1 cellular context compared by ENCODE assay signal in the genomic region with DNA sequence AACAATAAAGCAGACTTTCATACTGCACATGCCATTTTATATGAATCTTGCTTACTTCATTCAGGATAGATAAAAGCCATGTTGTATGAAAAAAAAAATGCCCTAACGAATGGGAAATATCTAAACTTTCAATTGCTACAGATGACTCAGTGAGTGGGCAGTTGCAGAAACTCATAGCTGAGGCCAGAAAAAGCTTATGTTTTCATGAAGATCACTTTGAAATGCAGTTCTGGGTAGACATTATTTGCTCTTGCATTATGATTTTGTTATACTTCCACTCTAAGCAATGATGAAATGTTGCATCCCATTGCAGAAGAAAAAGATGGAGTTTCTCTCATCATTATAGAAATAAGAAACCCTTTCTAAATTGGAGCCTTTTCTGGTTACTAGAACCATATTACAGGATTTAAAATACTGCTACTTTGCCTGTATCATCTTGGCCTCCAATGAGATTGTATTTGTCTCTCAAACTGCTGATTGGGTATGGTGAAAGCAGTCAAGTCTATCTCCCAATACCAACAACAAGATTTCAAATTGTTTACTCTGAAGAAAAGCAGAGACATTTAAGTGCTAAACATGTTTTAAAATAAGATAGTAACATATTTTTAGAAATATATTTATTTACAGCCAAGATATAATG.
TF ChIP-seq lines count a peak whose summit lies in the region.

No MANE protein-coding gene starts in this region.

TF ChIP-seq in GM23338, 12 proteins besides CTCF, POLR2A, EP300 and RAD21 (continued from another document):
- TF ChIP-seq, protein P1, sequence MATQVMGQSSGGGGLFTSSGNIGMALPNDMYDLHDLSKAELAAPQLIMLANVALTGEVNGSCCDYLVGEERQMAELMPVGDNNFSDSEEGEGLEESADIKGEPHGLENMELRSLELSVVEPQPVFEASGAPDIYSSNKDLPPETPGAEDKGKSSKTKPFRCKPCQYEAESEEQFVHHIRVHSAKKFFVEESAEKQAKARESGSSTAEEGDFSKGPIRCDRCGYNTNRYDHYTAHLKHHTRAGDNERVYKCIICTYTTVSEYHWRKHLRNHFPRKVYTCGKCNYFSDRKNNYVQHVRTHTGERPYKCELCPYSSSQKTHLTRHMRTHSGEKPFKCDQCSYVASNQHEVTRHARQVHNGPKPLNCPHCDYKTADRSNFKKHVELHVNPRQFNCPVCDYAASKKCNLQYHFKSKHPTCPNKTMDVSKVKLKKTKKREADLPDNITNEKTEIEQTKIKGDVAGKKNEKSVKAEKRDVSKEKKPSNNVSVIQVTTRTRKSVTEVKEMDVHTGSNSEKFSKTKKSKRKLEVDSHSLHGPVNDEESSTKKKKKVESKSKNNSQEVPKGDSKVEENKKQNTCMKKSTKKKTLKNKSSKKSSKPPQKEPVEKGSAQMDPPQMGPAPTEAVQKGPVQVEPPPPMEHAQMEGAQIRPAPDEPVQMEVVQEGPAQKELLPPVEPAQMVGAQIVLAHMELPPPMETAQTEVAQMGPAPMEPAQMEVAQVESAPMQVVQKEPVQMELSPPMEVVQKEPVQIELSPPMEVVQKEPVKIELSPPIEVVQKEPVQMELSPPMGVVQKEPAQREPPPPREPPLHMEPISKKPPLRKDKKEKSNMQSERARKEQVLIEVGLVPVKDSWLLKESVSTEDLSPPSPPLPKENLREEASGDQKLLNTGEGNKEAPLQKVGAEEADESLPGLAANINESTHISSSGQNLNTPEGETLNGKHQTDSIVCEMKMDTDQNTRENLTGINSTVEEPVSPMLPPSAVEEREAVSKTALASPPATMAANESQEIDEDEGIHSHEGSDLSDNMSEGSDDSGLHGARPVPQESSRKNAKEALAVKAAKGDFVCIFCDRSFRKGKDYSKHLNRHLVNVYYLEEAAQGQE (IDR thresholded peaks at IDR 0.05; ENCODE audit: unreplicated experiment): no peak
- TF ChIP-seq STAT1 (IDR thresholded peaks at IDR 0.05; ENCODE audit: unreplicated experiment) (no peak), ZNF114 (CRISPR knock-in tag; IDR thresholded peaks at IDR 0.05) (no peak), NANOG (IDR thresholded peaks at IDR 0.05; ENCODE audit: borderline replicate concordance) (no peak), ETS1 (IDR thresholded peaks at IDR 0.05) (no peak), CREB1 (CRISPR knock-in tag; IDR thresholded peaks at IDR 0.05; ENCODE audit: low read depth) (no peak), EZH2 (IDR thresholded peaks at IDR 0.05; ENCODE audit: low read depth, unreplicated experiment) (no peak)
